Comparison of ENCODE assay signal across 23 cellular contexts in genomic region chr1:213585959-213586608, GRCh38.
"Had no signal": no experiment of that assay in that cellular context is flagged by ENCODE, and none has a peak within 500 bp of the region (broad histone marks: within the 10 kb centered on the region; RNA-seq: fewer than 3 reads in every experiment).

No MANE protein-coding gene starts in this region.

- H3K4me1 ChIP-seq: lower lobe of right lung, vagina had no signal

- DNase-seq: activated CD4-positive, alpha-beta T cell treated with anti-CD3 and anti-CD28 coated beads for 4 hours; activated CD4-positive, alpha-beta T cell treated with anti-CD3 and anti-CD28 coated beads, Interleukin-2, amount 50 U/mL, for 4 hours; activated naive CD4-positive, alpha-beta T cell; activated T-cell treated with anti-CD3 and anti-CD28 coated beads for 4 hours; activated T-cell treated with anti-CD3 and anti-CD28 coated beads, Interleukin-2, amount 50 U/mL, for 72 hours; cerebellar nuclear complex; dorsolateral prefrontal cortex; effector memory CD4-positive, alpha-beta T cell; islet precursor cell; lower lobe of right lung; mesenchymal stem cell; stimulated activated CD4-positive, alpha-beta T cell treated with anti-CD3 and anti-CD28 coated beads, Interleukin-4, amount 100 ng/mL, for 24 hours; T-helper 9 cell had no signal

- H3K27ac ChIP-seq: coronary artery, dorsolateral prefrontal cortex, lower lobe of right lung, skin epidermis, thoracic aorta, vagina, VCaP had no signal

- H3K36me3 ChIP-seq: lower lobe of right lung, thoracic aorta, vagina had no signal

- H3K4me3 ChIP-seq: coronary artery, dorsolateral prefrontal cortex, lower lobe of right lung, skin epidermis, thoracic aorta, vagina had no signal

- H3K9me3 ChIP-seq: lower lobe of right lung, thoracic aorta, vagina had no signal

- FAIRE-seq: bronchial epithelial cell, frontal cortex, TTC549 had no signal

- ATAC-seq: activated naive CD4-positive, alpha-beta T cell treated with anti-CD3 and anti-CD28 coated beads, Interleukin-2, amount 50 U/mL, for 72 hours; activated T-cell treated with anti-CD3 and anti-CD28 coated beads, Interleukin-2, amount 50 U/mL, for 72 hours; sciatic nerve had no signal

- H3K27me3 ChIP-seq: vagina had no signal
